In the genomic region with DNA sequence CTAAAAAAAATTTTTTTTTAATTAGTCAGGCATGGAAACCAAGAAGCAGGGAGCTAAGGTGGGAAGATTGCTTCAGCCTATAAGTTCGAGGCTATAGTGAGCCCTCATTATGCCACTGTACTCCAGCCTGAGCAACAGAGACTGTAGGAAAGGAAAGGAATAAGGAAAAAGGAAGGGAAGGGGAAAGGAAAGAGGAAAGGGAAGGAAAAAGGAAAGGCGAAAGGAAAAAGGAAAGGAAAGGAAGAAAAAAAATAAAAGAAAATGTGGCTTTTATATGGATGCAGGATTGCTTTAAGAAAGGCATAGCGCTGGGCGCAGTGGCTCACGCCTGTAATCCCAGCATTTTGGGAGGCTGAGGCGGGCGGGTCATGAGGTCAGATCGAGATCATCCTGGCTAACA, we compare ENCODE assay signal across 1 cellular context.
TF ChIP-seq lines count a peak whose summit lies in the region.

No MANE protein-coding gene starts in this region.

TF ChIP-seq in HEK293, 187 proteins besides CTCF, POLR2A, EP300 and RAD21 (continued from another document):
- TF ChIP-seq ZBTB49 (tag by site-specific recombination; IDR thresholded peaks at IDR 0.05; ENCODE audit: low read depth) (no peak), PRDM1 (tag by site-specific recombination; IDR thresholded peaks at IDR 0.05) (peak; percentile 98), ZNF391 (tag by site-specific recombination; IDR thresholded peaks at IDR 0.05; ENCODE audit: borderline replicate concordance, low read depth) (no peak)
- TF ChIP-seq, protein P1, sequence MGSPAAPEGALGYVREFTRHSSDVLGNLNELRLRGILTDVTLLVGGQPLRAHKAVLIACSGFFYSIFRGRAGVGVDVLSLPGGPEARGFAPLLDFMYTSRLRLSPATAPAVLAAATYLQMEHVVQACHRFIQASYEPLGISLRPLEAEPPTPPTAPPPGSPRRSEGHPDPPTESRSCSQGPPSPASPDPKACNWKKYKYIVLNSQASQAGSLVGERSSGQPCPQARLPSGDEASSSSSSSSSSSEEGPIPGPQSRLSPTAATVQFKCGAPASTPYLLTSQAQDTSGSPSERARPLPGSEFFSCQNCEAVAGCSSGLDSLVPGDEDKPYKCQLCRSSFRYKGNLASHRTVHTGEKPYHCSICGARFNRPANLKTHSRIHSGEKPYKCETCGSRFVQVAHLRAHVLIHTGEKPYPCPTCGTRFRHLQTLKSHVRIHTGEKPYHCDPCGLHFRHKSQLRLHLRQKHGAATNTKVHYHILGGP (tag by site-specific recombination; IDR thresholded peaks at IDR 0.05): no peak
